1 cellular context compared by ENCODE assay signal in genomic region chr1:151828931-151829330, GRCh38.
TF ChIP-seq lines count a peak whose summit lies in the region.

No MANE protein-coding gene starts in this region.

TF ChIP-seq in WTC11, 78 proteins besides CTCF, POLR2A, EP300 and RAD21 (continued from another document):
- TF ChIP-seq PREB (CRISPR knock-in tag; IDR thresholded peaks at IDR 0.05; ENCODE audit: borderline replicate concordance) (no peak), E2F4 (CRISPR knock-in tag; IDR thresholded peaks at IDR 0.05; ENCODE audit: borderline replicate concordance, low read depth) (no peak), SMAD3 (CRISPR knock-in tag; IDR thresholded peaks at IDR 0.05; ENCODE audit: borderline replicate concordance) (no peak), GTF2I (CRISPR knock-in tag; conservative IDR thresholded peaks at IDR 0.05) (no peak), ELF4 (CRISPR knock-in tag; IDR thresholded peaks at IDR 0.05; ENCODE audit: low read depth) (no peak), JAZF1 (CRISPR knock-in tag; IDR thresholded peaks at IDR 0.05) (no peak), ESRRA (CRISPR knock-in tag; IDR thresholded peaks at IDR 0.05; ENCODE audit: borderline replicate concordance) (no peak)
